ENCODE assay signal across 22 cellular contexts in the genomic region with DNA sequence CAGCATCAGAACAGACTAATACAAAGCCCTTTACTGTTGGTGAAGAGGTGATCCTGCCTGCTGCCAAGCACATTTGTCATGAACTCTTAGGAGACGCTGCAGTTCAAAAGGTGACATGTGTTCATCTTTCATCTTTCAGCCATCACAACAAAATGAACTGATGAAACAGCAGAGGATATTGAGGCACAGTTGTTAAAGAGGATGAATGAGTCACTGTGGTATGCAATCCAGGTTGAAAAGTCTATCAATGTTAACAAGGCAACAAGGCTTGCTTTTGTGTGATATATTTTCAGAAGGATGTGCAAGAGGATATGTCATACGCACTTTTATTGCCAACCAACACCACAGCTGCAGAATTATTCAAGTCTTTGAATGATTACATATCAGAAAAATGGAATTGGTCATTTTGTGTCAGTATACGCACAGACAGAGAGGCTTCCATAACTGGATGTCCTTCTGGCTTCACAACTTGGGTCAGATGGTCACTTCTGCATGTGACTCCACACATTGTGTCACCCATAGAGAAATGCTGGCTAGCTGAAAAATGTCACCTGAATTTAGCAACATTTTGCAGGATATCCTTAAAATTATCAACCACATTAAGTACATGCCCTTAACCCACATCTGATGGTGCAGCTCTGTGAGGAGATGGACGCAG. TPM values are rescaled to one million over a fixed set of nuclear protein-coding genes. Genes with fewer than 3 reads are reported as not detected.
DNase-seq lines count a peak whose midpoint lies in the region; ATAC-seq and TF ChIP-seq lines count a peak whose summit lies in the region.
"Had no signal": no experiment of that assay in that cellular context is flagged by ENCODE, and none has a peak within 500 bp of the region (broad histone marks: within the 10 kb centered on the region; RNA-seq: fewer than 3 reads in every experiment).

No MANE protein-coding gene starts in this region.

- H3K27ac ChIP-seq in brain microvascular endothelial cell: peak overlapping the region; percentile 7
- H3K27ac ChIP-seq: left ventricle myocardium inferior had no signal

- H3K27me3 Mint-ChIP-seq in osteocyte (ENCODE audit: unreplicated experiment) (no peaks in the 10 kb centered on the region), natural killer cell (ENCODE audit: low read depth in 2 of 2) (no peaks in the 10 kb centered on the region)
- H3K27me3 Mint-ChIP-seq: natural killer cell treated with Interleukin-12 subunit alpha and Interleukin-12 subunit beta and Interleukin-15 and Interleukin-18, amount 100 ng/mL, for 72 hours; stimulated activated naive B cell treated with anti-CD40 and anti-IgM and Interleukin-4, amounts not matched to agents 10 μg/mL and 1 μg/mL and 100 μg/mL, for 72 hours had no signal

- no peaks in the 10 kb centered on the region for H3K36me3 ChIP-seq in brain microvascular endothelial cell (replicated peaks)
- no peaks in the 10 kb centered on the region for H3K36me3 ChIP-seq in mucosa of descending colon (ENCODE audit: low read depth)

- intact Hi-C loops in mucosa of descending colon (cut with DNase I, micrococcal nuclease) (no loop called here), natural killer cell (cut with micrococcal nuclease) (no loop called here)

- peaks cover 16% of the 10 kb centered on the region for H3K4me1 Mint-ChIP-seq in osteocyte (ENCODE audit: unreplicated experiment)
- H3K4me1 Mint-ChIP-seq in natural killer cell: peaks cover 12 to 18% of the 10 kb centered on the region in 2 donors

- H3K4me1 ChIP-seq in mucosa of descending colon (ENCODE audit: low read depth): no peaks in the 10 kb centered on the region

- H3K27ac Mint-ChIP-seq in osteocyte (ENCODE audit: unreplicated experiment) (no peak overlapping the region), natural killer cell (no peak overlapping the region)
- H3K27ac Mint-ChIP-seq: stimulated activated naive B cell treated with anti-CD40 and anti-IgM and Interleukin-4, amounts not matched to agents 10 μg/mL and 1 μg/mL and 100 μg/mL, for 72 hours had no signal

- in situ Hi-C loops in brain microvascular endothelial cell (cut with HindIII; ENCODE audit: low pct_ligation_motif_present, low sequenced_read_pairs): no loop called here

- no peak overlapping the region for H3K4me3 ChIP-seq in brain microvascular endothelial cell (ENCODE audit: low read depth, low read length)
- H3K4me3 ChIP-seq in mucosa of descending colon: no peak overlapping the region
- H3K4me3 ChIP-seq: left ventricle myocardium inferior had no signal

- ATAC-seq in GM21423 (IDR thresholded peaks at IDR 0.05; ENCODE audit: unreplicated experiment): no peak
- ATAC-seq in mucosa of descending colon: no peak
- ATAC-seq in natural killer cell: no peak
- ATAC-seq: sciatic nerve; stimulated activated naive B cell treated with anti-CD40 and anti-IgM and Interleukin-4, amounts not matched to agents 10 μg/mL and 1 μg/mL and 100 μg/mL, for 72 hours had no signal

- H3K9me3 Mint-ChIP-seq in osteocyte (ENCODE audit: unreplicated experiment): peaks cover 3% of the 10 kb centered on the region
- no peaks in the 10 kb centered on the region for H3K9me3 Mint-ChIP-seq in natural killer cell
- H3K9me3 Mint-ChIP-seq: natural killer cell treated with Interleukin-12 subunit alpha and Interleukin-12 subunit beta and Interleukin-15 and Interleukin-18, amount 100 ng/mL, for 72 hours had no signal

- TF ChIP-seq CTCF in brain microvascular endothelial cell (IDR thresholded peaks at IDR 0.05; ENCODE audit: low read depth, low read length, missing control alignments) (no peak), osteocyte (IDR thresholded peaks at IDR 0.05) (no peak), mucosa of descending colon (IDR thresholded peaks at IDR 0.05) (no peak), natural killer cell (IDR thresholded peaks at IDR 0.05) (no peak)

- no peaks in the 10 kb centered on the region for H3K27me3 ChIP-seq in brain microvascular endothelial cell (replicated peaks)

- H3K9me3 ChIP-seq in mucosa of descending colon: no peaks in the 10 kb centered on the region
- H3K9me3 ChIP-seq: left ventricle myocardium inferior had no signal

- H3K4me3 Mint-ChIP-seq in osteocyte (ENCODE audit: unreplicated experiment) (no peak overlapping the region), natural killer cell (no peak overlapping the region)
- H3K4me3 Mint-ChIP-seq: natural killer cell treated with Interleukin-12 subunit alpha and Interleukin-12 subunit beta and Interleukin-15 and Interleukin-18, amount 100 ng/mL, for 72 hours; stimulated activated naive B cell treated with anti-CD40 and anti-IgM and Interleukin-4, amounts not matched to agents 10 μg/mL and 1 μg/mL and 100 μg/mL, for 72 hours had no signal

- DNase-seq in EL (peak; percentile 44), LoVo (ENCODE audit: low spot score) (peak; percentile 12), brain microvascular endothelial cell (peak; percentile 39), myocyte (ENCODE audit: low read depth) (peak; percentile 32), osteocyte (ENCODE audit: extremely low spot score, unreplicated experiment) (no peak), mucosa of descending colon (no peak), natural killer cell (no peak)
- DNase-seq: activated CD4-positive, alpha-beta T cell treated with anti-CD3 and anti-CD28 coated beads, Interleukin-2, amount 50 U/mL, for 4 hours; activated effector memory CD4-positive, alpha-beta T cell treated with Interleukin-2 at 50 U/mL for 16 hours; C1 segment of cervical spinal cord; caudate nucleus; H7; hypothalamus; Karpas-422; left ventricle myocardium inferior; NCI-H2029 treated with DMSO at 0.1 percent for 48 hours; RPMI8226; stimulated activated naive B cell treated with anti-CD40 and anti-IgM and Interleukin-4, amounts not matched to agents 10 μg/mL and 1 μg/mL and 100 μg/mL, for 72 hours had no signal

- H3K36me3 Mint-ChIP-seq in osteocyte (ENCODE audit: unreplicated experiment) (peaks cover 19% of the 10 kb centered on the region), natural killer cell (peaks cover 4% of the 10 kb centered on the region)

RNA-seq across cellular contexts. Expression of gene PLN, which starts 52.3 kb away (rescaled TPM):
- total RNA-seq in myocyte: 0.10 and 1.4 TPM in 2 replicates
- polyA plus RNA-seq in myocyte (2012): 0.30 TPM
- total RNA-seq in osteocyte: not detected in 2 replicates
- 100 to 1,000 TPM in 1 of 3 donors, 10 to 100 TPM in 1, 1 to 10 TPM in 1; 4.2 to 145 (median 19.5) TPM for total RNA-seq in mucosa of descending colon
- total RNA-seq in natural killer cell: not detected
- total RNA-seq: G401; H7; natural killer cell treated with Interleukin-12 subunit alpha and Interleukin-12 subunit beta and Interleukin-15 and Interleukin-18, amount 100 ng/mL, for 72 hours had no signal

Comparison
In these comparisons a context has a peak if more than half of its experiments do, and no peak if none do; other contexts are left out.
1. DNase-seq: peak in EL (single experiment), LoVo (single experiment), brain microvascular endothelial cell (single experiment) and myocyte (single experiment); none in osteocyte (single experiment), mucosa of descending colon (0 of 3) and natural killer cell (single experiment).